Comparison of ENCODE assay signal across 28 cellular contexts in the genomic region with DNA sequence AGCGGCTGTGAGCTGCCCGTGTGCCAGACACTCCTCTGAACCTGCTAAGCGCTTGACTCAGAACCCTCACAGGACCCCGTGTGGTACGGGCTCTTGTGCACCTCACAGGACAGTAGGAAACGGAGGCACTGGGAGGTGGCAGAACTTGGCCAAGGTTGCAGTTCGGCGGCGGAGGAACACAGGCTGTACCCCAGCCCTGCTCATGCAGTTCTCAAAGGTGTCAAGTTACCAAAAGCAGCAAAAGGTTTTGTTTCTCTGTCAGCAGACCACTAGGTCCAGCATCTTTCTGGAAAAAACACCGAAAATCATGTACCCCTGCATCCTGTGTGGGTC. TPM values are rescaled to one million over a fixed set of nuclear protein-coding genes. Genes with fewer than 3 reads are reported as not detected.
DNase-seq lines count a peak whose midpoint lies in the region; ATAC-seq, FAIRE-seq and TF ChIP-seq lines count a peak whose summit lies in the region.
"Had no signal": no experiment of that assay in that cellular context is flagged by ENCODE, and none has a peak within 500 bp of the region (broad histone marks: within the 10 kb centered on the region; RNA-seq: fewer than 3 reads in every experiment).

No MANE protein-coding gene starts in this region.

- H3K4me3 ChIP-seq in astrocyte (ENCODE audit: insufficient read depth, low read depth, low read length) (no peak overlapping the region), skeletal muscle tissue (ENCODE audit: low read length in 3 of 3) (peak overlapping the region; percentile 38 to 49 (median 43))
- H3K4me3 ChIP-seq: A549; BLaER1 treated with 17β-estradiol and CSF1 and Interleukin-3, amounts not matched to agents 10 nM and 100 nM; lung; MG63; SK-N-MC had no signal

- H4K20me1 ChIP-seq in astrocyte (ENCODE audit: insufficient read depth, low read length): no peaks in the 10 kb centered on the region
- H4K20me1 ChIP-seq: BLaER1 treated with 17β-estradiol and CSF1 and Interleukin-3, amounts not matched to agents 10 nM and 100 nM had no signal

- intact Hi-C loops in activated CD4-positive, alpha-beta T cell treated with anti-CD3 and anti-CD28 coated beads, Interleukin-2, amount 10 ng/mL, durations not matched to agents 24 days and 14 days (cut with micrococcal nuclease): no loop called here

- peaks cover 5% of the 10 kb centered on the region for H3K9me3 Mint-ChIP-seq in activated CD4-positive, alpha-beta T cell treated with anti-CD3 and anti-CD28 coated beads, Interleukin-2, amount 10 ng/mL, durations not matched to agents 24 days and 14 days
- H3K9me3 Mint-ChIP-seq in astrocyte (ENCODE audit: unreplicated experiment): peaks cover 5% of the 10 kb centered on the region
- H3K9me3 Mint-ChIP-seq: activated naive CD4-positive, alpha-beta T cell treated with anti-CD3 and anti-CD28 coated beads for 36 hours; stimulated activated naive B cell treated with anti-CD40 and anti-IgM and Interleukin-4, amounts not matched to agents 10 μg/mL and 1 μg/mL and 100 μg/mL, for 72 hours had no signal

- no peak for TF ChIP-seq CTCF in astrocyte (IDR thresholded peaks at IDR 0.05; ENCODE audit: insufficient read depth, low read depth, low read length)

- H3K9me3 ChIP-seq in astrocyte (ENCODE audit: insufficient read depth, low read depth, low read length) (no peaks in the 10 kb centered on the region), skeletal muscle tissue (ENCODE audit: control insufficient read depth in 3 of 3, low read length in 3 of 3) (no peaks in the 10 kb centered on the region)
- H3K9me3 ChIP-seq: A549, MG63 had no signal

- H3K4me1 Mint-ChIP-seq in activated CD4-positive, alpha-beta T cell treated with anti-CD3 and anti-CD28 coated beads, Interleukin-2, amount 10 ng/mL, durations not matched to agents 24 days and 14 days: peaks cover 9% of the 10 kb centered on the region
- no peaks in the 10 kb centered on the region for H3K4me1 Mint-ChIP-seq in astrocyte (ENCODE audit: low read depth, unreplicated experiment)

- H3K79me2 ChIP-seq in astrocyte (ENCODE audit: insufficient read depth, low read length): no peaks in the 10 kb centered on the region

- no peak for ATAC-seq in GM19455 (IDR thresholded peaks at IDR 0.05; ENCODE audit: unreplicated experiment)
- ATAC-seq: A549; sciatic nerve; stimulated activated naive B cell treated with anti-CD40 and anti-IgM and Interleukin-4, amounts not matched to agents 10 μg/mL and 1 μg/mL and 100 μg/mL, for 72 hours had no signal

- DNase-seq in activated CD4-positive, alpha-beta T cell treated with anti-CD3 and anti-CD28 coated beads, Interleukin-2, amount 10 ng/mL, durations not matched to agents 24 days and 14 days: peak; percentile 45
- DNase-seq in activated CD4-positive, alpha-beta T cell treated with anti-CD3 and anti-CD28 coated beads for 48 hours: no peak
- DNase-seq in astrocyte (ENCODE audit: low read depth) (peak; percentile 5), iPS-NIHi11 (ENCODE audit: low spot score) (peak; percentile 42), epidermal melanocyte (ENCODE audit: insufficient read length, low spot score) (no peak)
- no peak for DNase-seq in activated T-cell treated with anti-CD3 and anti-CD28 coated beads, Interleukin-2, amount 50 U/mL, for 1 hour
- DNase-seq: activated CD4-positive, alpha-beta T cell treated with anti-CD3 and anti-CD28 coated beads, Interleukin-2, amount 50 U/mL, for 48 hours; activated naive CD4-positive, alpha-beta T cell treated with anti-CD3 and anti-CD28 coated beads for 36 hours; activated T-cell treated with anti-CD3 and anti-CD28 coated beads for 4 hours; GDM1; MG63; NCI-H1694; nucleus accumbens; stimulated activated CD4-positive, alpha-beta T cell treated with anti-CD3 and anti-CD28 coated beads, Interleukin-1b, Interleukin-23, amount 100 ng/mL, for 48 hours; stimulated activated naive B cell treated with anti-CD40 and anti-IgM and Interleukin-4, amounts not matched to agents 10 μg/mL and 1 μg/mL and 100 μg/mL, for 72 hours; WERI-Rb-1 had no signal

- FAIRE-seq in astrocyte (lab: Jason Lieb, UNC): no peak
- FAIRE-seq: A549, colon, keratinocyte had no signal

- H2AFZ ChIP-seq in astrocyte (ENCODE audit: low read depth, low read length): peak overlapping the region; percentile 27

- peak overlapping the region; percentile 62 for H3K4me2 ChIP-seq in astrocyte (ENCODE audit: low read length)
- H3K4me2 ChIP-seq: A549; BLaER1 treated with 17β-estradiol and CSF1 and Interleukin-3, amounts not matched to agents 10 nM and 100 nM had no signal

- no peak overlapping the region for H3K27ac Mint-ChIP-seq in activated CD4-positive, alpha-beta T cell treated with anti-CD3 and anti-CD28 coated beads, Interleukin-2, amount 10 ng/mL, durations not matched to agents 24 days and 14 days
- H3K27ac Mint-ChIP-seq in astrocyte (ENCODE audit: unreplicated experiment): no peak overlapping the region
- H3K27ac Mint-ChIP-seq: activated naive CD4-positive, alpha-beta T cell treated with anti-CD3 and anti-CD28 coated beads for 36 hours had no signal

- H3K36me3 ChIP-seq in astrocyte (ENCODE audit: insufficient read depth, low read length): no peaks in the 10 kb centered on the region
- no peaks in the 10 kb centered on the region for H3K36me3 ChIP-seq in skeletal muscle tissue (ENCODE audit: control insufficient read depth in 3 of 3, insufficient read depth in 3 of 3, low read length in 3 of 3)
- H3K36me3 ChIP-seq: BLaER1 treated with 17β-estradiol and CSF1 and Interleukin-3, amounts not matched to agents 10 nM and 100 nM; MG63; WERI-Rb-1 had no signal

- no peaks in the 10 kb centered on the region for H3K36me3 Mint-ChIP-seq in activated CD4-positive, alpha-beta T cell treated with anti-CD3 and anti-CD28 coated beads, Interleukin-2, amount 10 ng/mL, durations not matched to agents 24 days and 14 days (ENCODE audit: low read depth)
- H3K36me3 Mint-ChIP-seq in astrocyte (ENCODE audit: low read depth, unreplicated experiment): no peaks in the 10 kb centered on the region
- H3K36me3 Mint-ChIP-seq: stimulated activated naive B cell treated with anti-CD40 and anti-IgM and Interleukin-4, amounts not matched to agents 10 μg/mL and 1 μg/mL and 100 μg/mL, for 72 hours had no signal

- peaks cover 9% of the 10 kb centered on the region for H3K27me3 Mint-ChIP-seq in activated CD4-positive, alpha-beta T cell treated with anti-CD3 and anti-CD28 coated beads, Interleukin-2, amount 10 ng/mL, durations not matched to agents 24 days and 14 days
- peaks cover 20% of the 10 kb centered on the region for H3K27me3 Mint-ChIP-seq in astrocyte (ENCODE audit: low read depth, unreplicated experiment)

- H3K27me3 ChIP-seq in astrocyte (ENCODE audit: insufficient read depth, low read length): peaks cover 5% of the 10 kb centered on the region
- H3K27me3 ChIP-seq in skeletal muscle tissue (ENCODE audit: control insufficient read depth in 3 of 3, insufficient read depth in 3 of 3, low read length in 3 of 3): peaks cover 17 to 39% (median 34%) of the 10 kb centered on the region in 3 donors

- no peak overlapping the region for H3K9ac ChIP-seq in astrocyte (ENCODE audit: low read length)
- H3K9ac ChIP-seq in skeletal muscle tissue (ENCODE audit: low read depth in 1 of 3, low read length in 3 of 3): no peak overlapping the region
- H3K9ac ChIP-seq: BLaER1 treated with 17β-estradiol and CSF1 and Interleukin-3, amounts not matched to agents 10 nM and 100 nM had no signal

- no peak overlapping the region for H3K4me3 Mint-ChIP-seq in activated CD4-positive, alpha-beta T cell treated with anti-CD3 and anti-CD28 coated beads, Interleukin-2, amount 10 ng/mL, durations not matched to agents 24 days and 14 days
- H3K4me3 Mint-ChIP-seq in astrocyte (ENCODE audit: unreplicated experiment): no peak overlapping the region
- H3K4me3 Mint-ChIP-seq: activated naive CD4-positive, alpha-beta T cell treated with anti-CD3 and anti-CD28 coated beads for 36 hours; stimulated activated naive B cell treated with anti-CD40 and anti-IgM and Interleukin-4, amounts not matched to agents 10 μg/mL and 1 μg/mL and 100 μg/mL, for 72 hours had no signal

- H3K4me1 ChIP-seq in astrocyte (ENCODE audit: insufficient read depth, low read length) (no peaks in the 10 kb centered on the region), skeletal muscle tissue (ENCODE audit: control insufficient read depth in 3 of 3, insufficient read depth in 3 of 3, low read length in 3 of 3) (peaks cover 0 to 11% (median 8%) of the 10 kb centered on the region in 3 donors)
- H3K4me1 ChIP-seq: A549 had no signal

- H3K27ac ChIP-seq in astrocyte (ENCODE audit: low read depth, low read length) (no peak overlapping the region), skeletal muscle tissue (ENCODE audit: low read depth, low read length) (no peak overlapping the region)
- H3K27ac ChIP-seq: A549; BLaER1 treated with 17β-estradiol and CSF1 and Interleukin-3, amounts not matched to agents 10 nM and 100 nM; SK-N-MC; WERI-Rb-1 had no signal

RNA-seq across cellular contexts. Expression of gene CFAP97D2, which starts 21.6 kb away (rescaled TPM):
- total RNA-seq in activated CD4-positive, alpha-beta T cell treated with anti-CD3 and anti-CD28 coated beads, Interleukin-2, amount 10 ng/mL, durations not matched to agents 24 days and 14 days: not detected in 2 replicates
- total RNA-seq in astrocyte (not detected in 2 replicates), skeletal muscle tissue (not detected)
- total RNA-seq: NCI-H460; RPMI7951; sciatic nerve; T-helper 2 cell treated with Interferon-gamma antibody and Interleukin-4, amounts not matched to agents 100 ng/mL and 5 ng/mL, for 36 hours had no signal

RNA-seq across cellular contexts. Expression of gene CDC16, which starts 34.1 kb away (rescaled TPM):
- 84.5 and 85.4 TPM in 2 replicates for total RNA-seq in activated CD4-positive, alpha-beta T cell treated with anti-CD3 and anti-CD28 coated beads, Interleukin-2, amount 10 ng/mL, durations not matched to agents 24 days and 14 days
- total RNA-seq in astrocyte (77.0 and 81.0 TPM in 2 replicates), skeletal muscle tissue (64.2 TPM)

Comparison
In these comparisons a context has a peak if more than half of its experiments do, and no peak if none do; other contexts are left out.
1. DNase-seq: peak in activated CD4-positive, alpha-beta T cell treated with anti-CD3 and anti-CD28 coated beads, Interleukin-2, amount 10 ng/mL, durations not matched to agents 24 days and 14 days (single experiment), astrocyte (single experiment) and iPS-NIHi11 (single experiment); none in activated CD4-positive, alpha-beta T cell treated with anti-CD3 and anti-CD28 coated beads for 48 hours (single experiment), activated T-cell treated with anti-CD3 and anti-CD28 coated beads, Interleukin-2, amount 50 U/mL, for 1 hour (single experiment) and epidermal melanocyte (single experiment).